In genomic region chr16:31465788-31466370, GRCh38 we compare ENCODE assay signal across 1 cellular context.
TF ChIP-seq lines count a peak whose summit lies in the region.

No MANE protein-coding gene starts in this region.

TF ChIP-seq in HepG2, 621 proteins besides CTCF, POLR2A, EP300 and RAD21:
- TF ChIP-seq ZNF224 (CRISPR knock-in tag; IDR thresholded peaks at IDR 0.05) (no peak), SMARCE1 (IDR thresholded peaks at IDR 0.05; ENCODE audit: borderline replicate concordance) (no peak), ZNF101 (CRISPR knock-in tag; IDR thresholded peaks at IDR 0.05; ENCODE audit: borderline replicate concordance, low read depth) (no peak), ZNF33A (CRISPR knock-in tag; IDR thresholded peaks at IDR 0.05; ENCODE audit: borderline replicate concordance) (no peak), HMG20A (CRISPR knock-in tag; IDR thresholded peaks at IDR 0.05; ENCODE audit: borderline replicate concordance) (no peak), TCF7 (IDR thresholded peaks at IDR 0.05; ENCODE audit: low read depth) (no peak), MTERF4 (CRISPR knock-in tag; IDR thresholded peaks at IDR 0.05) (no peak)
- TF ChIP-seq, protein P1, sequence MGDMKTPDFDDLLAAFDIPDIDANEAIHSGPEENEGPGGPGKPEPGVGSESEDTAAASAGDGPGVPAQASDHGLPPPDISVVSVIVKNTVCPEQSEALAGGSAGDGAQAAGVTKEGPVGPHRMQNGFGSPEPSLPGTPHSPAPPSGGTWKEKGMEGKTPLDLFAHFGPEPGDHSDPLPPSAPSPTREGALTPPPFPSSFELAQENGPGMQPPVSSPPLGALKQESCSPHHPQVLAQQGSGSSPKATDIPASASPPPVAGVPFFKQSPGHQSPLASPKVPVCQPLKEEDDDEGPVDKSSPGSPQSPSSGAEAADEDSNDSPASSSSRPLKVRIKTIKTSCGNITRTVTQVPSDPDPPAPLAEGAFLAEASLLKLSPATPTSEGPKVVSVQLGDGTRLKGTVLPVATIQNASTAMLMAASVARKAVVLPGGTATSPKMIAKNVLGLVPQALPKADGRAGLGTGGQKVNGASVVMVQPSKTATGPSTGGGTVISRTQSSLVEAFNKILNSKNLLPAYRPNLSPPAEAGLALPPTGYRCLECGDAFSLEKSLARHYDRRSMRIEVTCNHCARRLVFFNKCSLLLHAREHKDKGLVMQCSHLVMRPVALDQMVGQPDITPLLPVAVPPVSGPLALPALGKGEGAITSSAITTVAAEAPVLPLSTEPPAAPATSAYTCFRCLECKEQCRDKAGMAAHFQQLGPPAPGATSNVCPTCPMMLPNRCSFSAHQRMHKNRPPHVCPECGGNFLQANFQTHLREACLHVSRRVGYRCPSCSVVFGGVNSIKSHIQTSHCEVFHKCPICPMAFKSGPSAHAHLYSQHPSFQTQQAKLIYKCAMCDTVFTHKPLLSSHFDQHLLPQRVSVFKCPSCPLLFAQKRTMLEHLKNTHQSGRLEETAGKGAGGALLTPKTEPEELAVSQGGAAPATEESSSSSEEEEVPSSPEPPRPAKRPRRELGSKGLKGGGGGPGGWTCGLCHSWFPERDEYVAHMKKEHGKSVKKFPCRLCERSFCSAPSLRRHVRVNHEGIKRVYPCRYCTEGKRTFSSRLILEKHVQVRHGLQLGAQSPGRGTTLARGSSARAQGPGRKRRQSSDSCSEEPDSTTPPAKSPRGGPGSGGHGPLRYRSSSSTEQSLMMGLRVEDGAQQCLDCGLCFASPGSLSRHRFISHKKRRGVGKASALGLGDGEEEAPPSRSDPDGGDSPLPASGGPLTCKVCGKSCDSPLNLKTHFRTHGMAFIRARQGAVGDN (CRISPR knock-in tag; IDR thresholded peaks at IDR 0.05) = 0 out of 2 replicates have a peak, but pooled peaks have one; percentile 4
